In the genomic region with DNA sequence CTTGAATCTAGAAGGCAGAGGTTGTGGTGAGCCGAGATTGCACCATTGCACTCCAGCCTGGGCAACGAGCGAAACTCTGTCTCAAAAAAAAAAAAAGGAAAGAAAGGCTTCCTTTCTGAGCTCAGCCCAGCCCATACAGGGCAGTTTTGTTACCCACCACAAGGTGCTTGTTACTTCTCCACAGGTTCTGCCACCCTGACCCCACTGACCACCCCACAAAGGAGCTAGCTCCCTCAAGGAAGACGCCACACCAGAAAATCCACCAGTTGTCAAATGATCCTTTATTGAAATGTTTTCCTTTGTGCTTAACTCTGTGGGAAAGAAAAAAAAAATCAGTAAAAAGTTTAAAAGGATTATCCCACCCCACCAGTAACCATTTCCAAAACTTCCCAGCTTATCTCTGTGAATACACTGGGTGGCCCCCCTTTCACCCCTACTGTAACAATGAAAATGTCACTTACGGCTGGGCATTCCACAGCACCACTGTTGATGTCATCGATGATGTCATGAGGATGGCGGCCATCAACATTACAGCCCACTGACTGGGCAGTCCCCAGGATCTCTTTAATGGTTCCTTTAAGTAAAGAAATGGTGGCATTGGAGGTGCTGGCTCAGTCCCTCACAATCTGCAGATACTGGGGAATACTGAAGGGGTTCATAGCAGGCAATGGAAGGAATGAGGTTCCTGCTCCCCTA, we compare ENCODE assay signal across 10 cellular contexts. TPM values are rescaled to one million over a fixed set of nuclear protein-coding genes. Genes with fewer than 3 reads are reported as not detected.
DNase-seq lines count a peak whose midpoint lies in the region; ATAC-seq, FAIRE-seq and TF ChIP-seq lines count a peak whose summit lies in the region.
"Had no signal": no experiment of that assay in that cellular context is flagged by ENCODE, and none has a peak within 500 bp of the region (broad histone marks: within the 10 kb centered on the region; RNA-seq: fewer than 3 reads in every experiment).

No MANE protein-coding gene starts in this region.

- peaks cover 62 to 71% of the 10 kb centered on the region in 2 donors for H3K36me3 Mint-ChIP-seq in CD14-positive monocyte
- peaks cover 82% of the 10 kb centered on the region for H3K36me3 Mint-ChIP-seq in HFFc6 (ENCODE audit: low read depth)
- peaks cover 82% of the 10 kb centered on the region for H3K36me3 Mint-ChIP-seq in activated CD4-positive, alpha-beta memory T cell treated with anti-CD3 and anti-CD28 coated beads for 36 hours

- peak overlapping the region; percentile 98 for H3K4me2 ChIP-seq in keratinocyte (ENCODE audit: control insufficient read depth, extremely low read depth, insufficient read depth, low read depth, low read length)

- H3K9me3 Mint-ChIP-seq in CD14-positive monocyte (peaks cover 0 to 15% (median 8%) of the 10 kb centered on the region in 7 donors), HFFc6 (peaks cover 74% of the 10 kb centered on the region)
- peaks cover 21% of the 10 kb centered on the region for H3K9me3 Mint-ChIP-seq in activated CD4-positive, alpha-beta memory T cell treated with anti-CD3 and anti-CD28 coated beads for 36 hours

- peaks cover 38 to 72% of the 10 kb centered on the region in 2 experiments for H3K36me3 ChIP-seq in keratinocyte (ENCODE audit: control insufficient read depth in 2 of 2, extremely low read depth in 1 of 2, insufficient read depth in 2 of 2, low read length in 2 of 2)

- no peaks in the 10 kb centered on the region for H3K27me3 ChIP-seq in keratinocyte (ENCODE audit: control insufficient read depth, extremely low read depth, insufficient read depth, low read length)

- no peak overlapping the region for H3K9ac ChIP-seq in keratinocyte (ENCODE audit: control insufficient read depth, extremely low read depth, insufficient read depth, low read length)

- TF ChIP-seq CTCF in CD14-positive monocyte (IDR thresholded peaks at IDR 0.05) (no peak), HFFc6 (IDR thresholded peaks at IDR 0.05) (no peak; the same call in 1 of the 2 replicates), keratinocyte (optimal IDR thresholded peaks at IDR 0.05 in 1 of 3, IDR thresholded peaks at IDR 0.05 in 1 of 3, conservative IDR thresholded peaks at IDR 0.05 in 1 of 3; ENCODE audit: extremely low read depth in 1 of 3, insufficient read depth in 2 of 3, low read length in 3 of 3) (no peak)

- dilution Hi-C loops in keratinocyte (cut with MboI; ENCODE audit: extremely low pct_ligation_motif_present, low sequenced_read_pairs): no loop called here

- FAIRE-seq in keratinocyte (lab: Jason Lieb, UNC): no peak
- FAIRE-seq in H54 (lab: Jason Lieb, UNC): no peak

- no peak for TF ChIP-seq POLR2A in H54 (IDR thresholded peaks at IDR 0.05; ENCODE audit: low read depth, low read length)

- H3K4me1 Mint-ChIP-seq in CD14-positive monocyte (peaks cover 36% of the 10 kb centered on the region), HFFc6 (ENCODE audit: low read depth) (peaks cover 51% of the 10 kb centered on the region)
- H3K4me1 Mint-ChIP-seq in activated CD4-positive, alpha-beta memory T cell treated with anti-CD3 and anti-CD28 coated beads for 36 hours (ENCODE audit: low read depth): peaks cover 35% of the 10 kb centered on the region

- peaks cover 15% of the 10 kb centered on the region for H3K4me1 ChIP-seq in keratinocyte (ENCODE audit: control insufficient read depth, extremely low read depth, insufficient read depth, low read length)

- H3K4me3 Mint-ChIP-seq in CD14-positive monocyte (no peak overlapping the region), HFFc6 (peak overlapping the region; percentile 97)
- peak overlapping the region; percentile 94 for H3K4me3 Mint-ChIP-seq in activated CD4-positive, alpha-beta memory T cell treated with anti-CD3 and anti-CD28 coated beads for 36 hours

- intact Hi-C loops in CD14-positive monocyte (cut with micrococcal nuclease): no loop called here
- intact Hi-C loops in activated CD4-positive, alpha-beta memory T cell treated with anti-CD3 and anti-CD28 coated beads for 36 hours (cut with micrococcal nuclease): no loop called here

- H3K9me3 ChIP-seq in keratinocyte (ENCODE audit: control insufficient read depth, low read depth, low read length): peaks cover 12% of the 10 kb centered on the region

- POLR2A ChIA-PET in activated CD4-positive, alpha-beta memory T cell treated with anti-CD3 and anti-CD28 coated beads for 36 hours (lab: Charles Lee): interaction anchor here (0.7 to 1.5 kb wide), 7 partner anchors 8 to 132 kb away, joined by 3 to 4 read pairs (median 3); a partner anchor contains a TSS

- CTCF ChIA-PET in activated CD4-positive, alpha-beta memory T cell treated with anti-CD3 and anti-CD28 coated beads for 36 hours (lab: Charles Lee): interaction anchor here (0.7 to 1.2 kb wide), 5 partner anchors 32 to 507 kb away, joined by 3 to 4 read pairs (median 3); no protein-coding TSS in a partner anchor

- H3K27ac ChIP-seq in keratinocyte (ENCODE audit: control insufficient read depth, insufficient read depth, low read length): peak overlapping the region; percentile 27

- ATAC-seq in GM21423 (IDR thresholded peaks at IDR 0.05; ENCODE audit: unreplicated experiment): no peak

- H2AFZ ChIP-seq in keratinocyte (ENCODE audit: control insufficient read depth, low read length): no peak overlapping the region

- H3K27me3 Mint-ChIP-seq in CD14-positive monocyte (ENCODE audit: low read depth in 3 of 3) (peaks cover 0 to 1% (median 0%) of the 10 kb centered on the region in 3 donors), HFFc6 (ENCODE audit: insufficient read depth) (peaks cover 35% of the 10 kb centered on the region)
- H3K27me3 Mint-ChIP-seq in activated CD4-positive, alpha-beta memory T cell treated with anti-CD3 and anti-CD28 coated beads for 36 hours: no peaks in the 10 kb centered on the region

- DNase-seq in CD14-positive monocyte (ENCODE audit: low spot score): no peak
- DNase-seq in HFFc6: peak; percentile 6
- DNase-seq in activated CD4-positive, alpha-beta memory T cell treated with anti-CD3 and anti-CD28 coated beads for 36 hours: no peak
- no peak for DNase-seq in keratinocyte (ENCODE audit: low read depth, low spot score)
- DNase-seq in NCI-H2029 (lab: John Stamatoyannopoulos, UW): no peak
- no peak for DNase-seq in inferior parietal cortex (ENCODE audit: extremely low spot score)
- DNase-seq in H54 (ENCODE audit: insufficient read length, low spot score): no peak
- DNase-seq: hippocampal formation, NCI-H2227 treated with DMSO at 0.1 percent for 48 hours had no signal

- H3K27ac Mint-ChIP-seq in CD14-positive monocyte (peak overlapping the region; percentile 46 to 85 (median 66)), HFFc6 (peak overlapping the region; percentile 94)
- H3K27ac Mint-ChIP-seq in activated CD4-positive, alpha-beta memory T cell treated with anti-CD3 and anti-CD28 coated beads for 36 hours: peak overlapping the region; percentile 94

- peaks cover 63% of the 10 kb centered on the region for H4K20me1 ChIP-seq in keratinocyte (ENCODE audit: control insufficient read depth, extremely low read depth, insufficient read depth, low read length)

- H3K79me2 ChIP-seq in keratinocyte (ENCODE audit: control insufficient read depth, insufficient read depth, low read length): peaks cover 35% of the 10 kb centered on the region

- no peak overlapping the region for H3K4me3 ChIP-seq in keratinocyte (ENCODE audit: control insufficient read depth in 2 of 3, extremely low read depth in 1 of 3, insufficient read depth in 2 of 3, low read depth in 1 of 3, low read length in 3 of 3)

- H3K9me1 ChIP-seq in keratinocyte (ENCODE audit: control insufficient read depth, extremely low read depth, insufficient read depth, low read length): peaks cover 4% of the 10 kb centered on the region

RNA-seq across cellular contexts. Expression of a gene that starts 3.6 kb away (rescaled TPM):
- 100 to 1,000 TPM; 417 to 490 TPM for polyA plus RNA-seq in CD14-positive monocyte
- total RNA-seq in HFFc6 (2021; fragmentation: NEBNext Ultra II Directional; extraction: Animal tissue kit (Norgen Biotek cat#: 25700)): 1,000 to 10,000 TPM in 4 of 6 experiments, 100 to 1,000 TPM in 2; 953 to 1,196 (median 1,072) TPM
- total RNA-seq in activated CD4-positive, alpha-beta memory T cell treated with anti-CD3 and anti-CD28 coated beads for 36 hours: 1,000 to 10,000 TPM; 2,267 to 2,331 TPM
- 2,272 to 2,722 TPM (median 2,671 TPM) in 3 replicates for polyA plus RNA-seq in keratinocyte
- 2,111 TPM for polyA plus RNA-seq in keratinocyte (2011; ENCODE audit: low read depth)
- polyA plus RNA-seq in keratinocyte (2011; cell fraction: cytosol; rRNA removed): 2,958 and 3,580 TPM in 2 replicates
- polyA plus RNA-seq in keratinocyte (2011; cell fraction: nucleus; rRNA removed): 591 and 603 TPM in 2 replicates
- polyA plus RNA-seq in keratinocyte (2012; ENCODE audit: low replicate concordance): 2,339 and 3,674 TPM in 2 replicates
- 715 to 1,260 TPM (median 822 TPM) in 3 replicates for polyA minus RNA-seq in keratinocyte
- 1,132 TPM for polyA minus RNA-seq in keratinocyte (2011; cell fraction: cytosol; rRNA and poly(A)+ RNA removed)
- 139 and 149 TPM in 2 replicates for polyA minus RNA-seq in keratinocyte (2011; cell fraction: nucleus; rRNA and poly(A)+ RNA removed)

RNA-seq across cellular contexts. Expression of a gene that starts 3.7 kb away (rescaled TPM):
- polyA plus RNA-seq in CD14-positive monocyte (1 to 10 TPM; 6.0 to 8.2 TPM), keratinocyte (5.2 to 11.6 TPM (median 7.2 TPM) in 3 replicates)
- total RNA-seq in HFFc6 (2021; fragmentation: NEBNext Ultra II Directional; extraction: Animal tissue kit (Norgen Biotek cat#: 25700)): 10 to 100 TPM; 12.1 to 15.9 (median 13.4) TPM
- 10 to 100 TPM; 19.7 to 20.9 TPM for total RNA-seq in activated CD4-positive, alpha-beta memory T cell treated with anti-CD3 and anti-CD28 coated beads for 36 hours
- 26.7 TPM for polyA plus RNA-seq in keratinocyte (2011; ENCODE audit: low read depth)
- 4.5 and 7.3 TPM in 2 replicates for polyA plus RNA-seq in keratinocyte (2011; cell fraction: cytosol; rRNA removed)
- polyA plus RNA-seq in keratinocyte (2011; cell fraction: nucleus; rRNA removed): 22.8 and 27.7 TPM in 2 replicates
- polyA plus RNA-seq in keratinocyte (2012; ENCODE audit: low replicate concordance): 12.5 and 16.9 TPM in 2 replicates
- 7.7 to 15.3 TPM (median 8.0 TPM) in 3 replicates for polyA minus RNA-seq in keratinocyte
- polyA minus RNA-seq in keratinocyte (2011; cell fraction: cytosol; rRNA and poly(A)+ RNA removed): 8.2 TPM
- polyA minus RNA-seq in keratinocyte (2011; cell fraction: nucleus; rRNA and poly(A)+ RNA removed): 17.3 and 20.0 TPM in 2 replicates

RNA-seq across cellular contexts. Expression of a gene that starts 23.4 kb away (rescaled TPM):
- polyA plus RNA-seq in CD14-positive monocyte (1 to 10 TPM; 1.4 to 2.0 TPM), keratinocyte (4.3 to 6.6 TPM (median 4.8 TPM) in 3 replicates)
- 1 to 10 TPM; 6.7 to 8.5 (median 7.6) TPM for total RNA-seq in HFFc6 (2021; fragmentation: NEBNext Ultra II Directional; extraction: Animal tissue kit (Norgen Biotek cat#: 25700))
- 1 to 10 TPM; 9.3 to 9.7 TPM for total RNA-seq in activated CD4-positive, alpha-beta memory T cell treated with anti-CD3 and anti-CD28 coated beads for 36 hours
- polyA plus RNA-seq in keratinocyte (2011; ENCODE audit: low read depth): 2.6 TPM
- 3.0 and 4.8 TPM in 2 replicates for polyA plus RNA-seq in keratinocyte (2011; cell fraction: cytosol; rRNA removed)
- polyA plus RNA-seq in keratinocyte (2011; cell fraction: nucleus; rRNA removed): 10.7 and 11.3 TPM in 2 replicates
- polyA plus RNA-seq in keratinocyte (2012; ENCODE audit: low replicate concordance): 3.6 and 4.8 TPM in 2 replicates
- 9.1 to 16.4 TPM (median 14.9 TPM) in 3 replicates for polyA minus RNA-seq in keratinocyte
- polyA minus RNA-seq in keratinocyte (2011; cell fraction: cytosol; rRNA and poly(A)+ RNA removed): 6.5 TPM
- polyA minus RNA-seq in keratinocyte (2011; cell fraction: nucleus; rRNA and poly(A)+ RNA removed): 8.7 and 10.6 TPM in 2 replicates

RNA-seq across cellular contexts. Expression of a gene that starts 50.6 kb away (rescaled TPM):
- polyA plus RNA-seq in CD14-positive monocyte (1 to 10 TPM; 6.6 to 8.7 TPM), keratinocyte (7.1 to 14.2 TPM (median 9.5 TPM) in 3 replicates)
- total RNA-seq in HFFc6 (2021; fragmentation: NEBNext Ultra II Directional; extraction: Animal tissue kit (Norgen Biotek cat#: 25700)): 10 to 100 TPM; 11.5 to 13.6 (median 12.5) TPM
- total RNA-seq in activated CD4-positive, alpha-beta memory T cell treated with anti-CD3 and anti-CD28 coated beads for 36 hours: 1 to 10 TPM; 3.2 to 4.6 TPM
- polyA plus RNA-seq in keratinocyte (2011; ENCODE audit: low read depth): 2.4 TPM
- 5.4 and 8.5 TPM in 2 replicates for polyA plus RNA-seq in keratinocyte (2011; cell fraction: cytosol; rRNA removed)
- polyA plus RNA-seq in keratinocyte (2011; cell fraction: nucleus; rRNA removed): 16.8 and 24.0 TPM in 2 replicates
- 7.5 and 9.3 TPM in 2 replicates for polyA plus RNA-seq in keratinocyte (2012; ENCODE audit: low replicate concordance)
- 7.3 to 12.3 TPM (median 8.2 TPM) in 3 replicates for polyA minus RNA-seq in keratinocyte
- polyA minus RNA-seq in keratinocyte (2011; cell fraction: cytosol; rRNA and poly(A)+ RNA removed): 14.0 TPM
- 13.7 and 15.5 TPM in 2 replicates for polyA minus RNA-seq in keratinocyte (2011; cell fraction: nucleus; rRNA and poly(A)+ RNA removed)

Comparison
In these comparisons a context has a peak if more than half of its experiments do, and no peak if none do; other contexts are left out.
1. H3K4me3 Mint-ChIP-seq: peak in HFFc6 (single experiment) and activated CD4-positive, alpha-beta memory T cell treated with anti-CD3 and anti-CD28 coated beads for 36 hours (single experiment); none in CD14-positive monocyte (0 of 2).
2. Peak in every context shown above with its lines, with median percentiles within 50 percentile points of each other: H3K27ac Mint-ChIP-seq.